ENCODE assay signal across 8 cellular contexts in genomic region chr5:179608131-179608581, GRCh38. TPM values are rescaled to one million over a fixed set of nuclear protein-coding genes. Genes with fewer than 3 reads are reported as not detected.
A peak's percentile ranks its signal among the peaks of the same experiment; 100 is the strongest.
DNase-seq lines count a peak whose midpoint lies in the region; ATAC-seq and TF ChIP-seq lines count a peak whose summit lies in the region.

No MANE protein-coding gene starts in this region.

- H3K4me3 ChIP-seq in PC-9: no peak overlapping the region

- no peaks in the 10 kb centered on the region for H3K9me3 ChIP-seq in PC-9 (ENCODE audit: insufficient read depth, low read depth)

- no peak overlapping the region for H2AFZ ChIP-seq in PC-9

- POLR2A ChIA-PET in PC-9 (lab: Charles Lee; ENCODE audit: unreplicated experiment): interaction anchor here (0.6 kb wide), 1 partner anchor 89 kb away, joined by 3 read pairs; no protein-coding TSS in a partner anchor

- in situ Hi-C loops in GM13976 (cut with MboI; ENCODE audit: low sequenced_read_pairs, unreplicated experiment): no loop called here

- peaks cover 25% of the 10 kb centered on the region for H3K36me3 ChIP-seq in PC-9 (ENCODE audit: low read depth)

- H3K27ac ChIP-seq in PC-9: no peak overlapping the region

- CTCF ChIA-PET in PC-9 (lab: Charles Lee): no interaction called here

- H3K27ac Mint-ChIP-seq in type B pancreatic cell: peak overlapping the region; percentile 71

- no peak overlapping the region for H3K4me2 ChIP-seq in PC-9

- H3K4me1 Mint-ChIP-seq in type B pancreatic cell (ENCODE audit: unreplicated experiment): peaks cover 33% of the 10 kb centered on the region

- H3K79me2 ChIP-seq in PC-9 (ENCODE audit: low read depth): no peaks in the 10 kb centered on the region

- H3K4me3 Mint-ChIP-seq in type B pancreatic cell: no peak overlapping the region

- TF ChIP-seq CTCF in type B pancreatic cell (conservative IDR thresholded peaks at IDR 0.05): no peak
- TF ChIP-seq CTCF in GM13976 (IDR thresholded peaks at IDR 0.05; ENCODE audit: borderline replicate concordance, control extremely low read depth, extremely low read depth, insufficient read depth, missing control alignments): no peak
- TF ChIP-seq CTCF in PC-9 (conservative IDR thresholded peaks at IDR 0.05): no peak

- no peaks in the 10 kb centered on the region for H3K9me2 ChIP-seq in PC-9 (ENCODE audit: insufficient read depth)

- no TSS peak for BruUV-seq in PC-9 (replicated peaks; lab: Mats Ljungman, UMichigan)

- peaks cover 47% of the 10 kb centered on the region for H4K20me1 ChIP-seq in PC-9 (ENCODE audit: insufficient read depth)

- no peaks in the 10 kb centered on the region for H3K27me3 Mint-ChIP-seq in type B pancreatic cell

- H3K9me3 Mint-ChIP-seq in type B pancreatic cell: no peaks in the 10 kb centered on the region

- H3K27me3 ChIP-seq in PC-9 (ENCODE audit: insufficient read depth, low read depth): no peaks in the 10 kb centered on the region

- intact Hi-C loops in Right ventricle myocardium superior (cut with DNase I): no loop called here
- intact Hi-C loops in cardiac septum (cut with DNase I): no loop called here
- intact Hi-C loops in PC-9 (cut with micrococcal nuclease; ENCODE audit: unreplicated experiment): no loop called here

- H3K36me3 Mint-ChIP-seq in type B pancreatic cell: peaks cover 29% of the 10 kb centered on the region

- DNase-seq in Right ventricle myocardium superior (no peak), cardiac septum (ENCODE audit: low spot score) (no peak), activated T-helper 1 cell treated with Interleukin-2 at 50 U/mL for 16 hours (ENCODE audit: low read depth) (peak; percentile 23), left lobe of liver (ENCODE audit: low spot score) (no peak), type B pancreatic cell (ENCODE audit: extremely low spot score, unreplicated experiment) (no peak), GM13976 (ENCODE audit: low spot score) (no peak), PC-9 (no peak), AG20443 (ENCODE audit: low spot score) (no peak)

- H3F3A ChIP-seq in PC-9 (ENCODE audit: insufficient read depth, low read depth): peaks cover 66% of the 10 kb centered on the region

- ATAC-seq in Right ventricle myocardium superior (ENCODE audit: poor library complexity) (peak; percentile 2), left lobe of liver (peak; percentile 2)

- no peaks in the 10 kb centered on the region for H3K4me1 ChIP-seq in PC-9 (replicated peaks; ENCODE audit: insufficient read depth)

RNA-seq across cellular contexts. Expression of gene HNRNPH1, which starts 15.3 kb away (rescaled TPM):
- total RNA-seq in Right ventricle myocardium superior (221 TPM), cardiac septum (222 TPM), left lobe of liver (215 TPM), type B pancreatic cell (ENCODE audit: low replicate concordance) (560 and 893 TPM in 2 replicates), PC-9 (2021) (626 and 723 TPM in 2 replicates)

RNA-seq across cellular contexts. Expression of gene RUFY1, which starts 57.8 kb away (rescaled TPM):
- total RNA-seq in Right ventricle myocardium superior (20.5 TPM), cardiac septum (24.7 TPM), left lobe of liver (16.4 TPM), type B pancreatic cell (ENCODE audit: low replicate concordance) (41.2 and 51.6 TPM in 2 replicates), PC-9 (2021) (63.9 and 72.2 TPM in 2 replicates)
